Comparison of ENCODE assay signal across 23 cellular contexts in the genomic region with DNA sequence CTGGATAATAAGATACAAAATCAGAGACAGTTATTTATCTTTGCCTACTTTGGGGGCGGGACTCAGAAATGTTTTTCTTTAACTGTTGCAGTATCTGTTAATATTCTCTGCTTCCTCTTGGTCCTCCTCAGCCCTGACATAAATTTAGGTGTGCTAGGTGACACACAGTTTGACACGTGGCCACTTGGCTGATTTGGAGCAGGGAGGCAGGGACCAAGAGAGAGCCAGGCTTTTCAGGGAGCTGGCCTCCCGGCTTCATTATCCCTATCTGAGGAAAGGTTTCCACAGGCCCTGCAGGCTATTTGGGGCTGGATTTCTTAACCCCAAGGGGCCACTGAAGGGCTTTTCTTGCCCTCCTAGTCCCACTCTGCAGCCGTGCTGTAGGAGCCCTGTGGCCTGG. TPM values are rescaled to one million over a fixed set of nuclear protein-coding genes. Genes with fewer than 3 reads are reported as not detected.
"Had no signal": no experiment of that assay in that cellular context is flagged by ENCODE, and none has a peak within 500 bp of the region (broad histone marks: within the 10 kb centered on the region; RNA-seq: fewer than 3 reads in every experiment).

No MANE protein-coding gene starts in this region.

- H3K4me3 Mint-ChIP-seq: naive thymus-derived CD8-positive, alpha-beta T cell; nephron; neural crest cell; stimulated activated effector memory CD8-positive, alpha-beta T cell treated with anti-CD3 and anti-CD28 coated beads, Interleukin-12 subunit alpha, Interleukin-12 subunit beta, amount 100 ng/mL, for 72 hours; stimulated activated naive CD8-positive, alpha-beta T cell treated with anti-CD3 and anti-CD28 coated beads, Interleukin-15, Interleukin-2, amounts not matched to agents 100 ng/mL and 50 ng/mL, for 24 hours had no signal

- H3K4me1 Mint-ChIP-seq: nephron, neural crest cell had no signal

- ATAC-seq: left cardiac atrium; left lobe of liver; lower lobe of right lung; naive thymus-derived CD8-positive, alpha-beta T cell; pancreas; right cardiac atrium; sciatic nerve; stimulated activated effector memory CD8-positive, alpha-beta T cell treated with anti-CD3 and anti-CD28 coated beads, Interleukin-12 subunit alpha, Interleukin-12 subunit beta, amount 100 ng/mL, for 72 hours had no signal

- H3K9me3 Mint-ChIP-seq: naive thymus-derived CD8-positive, alpha-beta T cell; nephron; neural crest cell; stimulated activated effector memory CD8-positive, alpha-beta T cell treated with anti-CD3 and anti-CD28 coated beads, Interleukin-12 subunit alpha, Interleukin-12 subunit beta, amount 100 ng/mL, for 72 hours; stimulated activated naive CD8-positive, alpha-beta T cell treated with anti-CD3 and anti-CD28 coated beads, Interleukin-15, Interleukin-2, amounts not matched to agents 100 ng/mL and 50 ng/mL, for 24 hours had no signal

- H3K27me3 Mint-ChIP-seq: naive thymus-derived CD8-positive, alpha-beta T cell; stimulated activated naive CD8-positive, alpha-beta T cell treated with anti-CD3 and anti-CD28 coated beads, Interleukin-15, Interleukin-2, amounts not matched to agents 100 ng/mL and 50 ng/mL, for 24 hours had no signal

- DNase-seq: hippocampal formation; kidney glomerular epithelial cell; left cardiac atrium; lower lobe of right lung; mammary epithelial cell; mesenchymal stem cell; naive thymus-derived CD8-positive, alpha-beta T cell; nucleus accumbens; pancreas; posterior cingulate gyrus; small intestine; spleen; stimulated activated CD4-positive, alpha-beta T cell treated with anti-CD3 and anti-CD28 coated beads, Interleukin-4, amount 100 ng/mL, for 24 hours; stimulated activated naive CD4-positive, alpha-beta T cell; transverse colon; upper lobe of left lung had no signal

- H3K27ac Mint-ChIP-seq: naive thymus-derived CD8-positive, alpha-beta T cell; nephron; stimulated activated effector memory CD8-positive, alpha-beta T cell treated with anti-CD3 and anti-CD28 coated beads, Interleukin-12 subunit alpha, Interleukin-12 subunit beta, amount 100 ng/mL, for 72 hours; stimulated activated naive CD8-positive, alpha-beta T cell treated with anti-CD3 and anti-CD28 coated beads, Interleukin-15, Interleukin-2, amounts not matched to agents 100 ng/mL and 50 ng/mL, for 24 hours had no signal

RNA-seq across cellular contexts. Expression of a gene that starts 59.2 kb away (rescaled TPM):
- total RNA-seq: mammary epithelial cell, neural crest cell had no signal
